In the genomic region with DNA sequence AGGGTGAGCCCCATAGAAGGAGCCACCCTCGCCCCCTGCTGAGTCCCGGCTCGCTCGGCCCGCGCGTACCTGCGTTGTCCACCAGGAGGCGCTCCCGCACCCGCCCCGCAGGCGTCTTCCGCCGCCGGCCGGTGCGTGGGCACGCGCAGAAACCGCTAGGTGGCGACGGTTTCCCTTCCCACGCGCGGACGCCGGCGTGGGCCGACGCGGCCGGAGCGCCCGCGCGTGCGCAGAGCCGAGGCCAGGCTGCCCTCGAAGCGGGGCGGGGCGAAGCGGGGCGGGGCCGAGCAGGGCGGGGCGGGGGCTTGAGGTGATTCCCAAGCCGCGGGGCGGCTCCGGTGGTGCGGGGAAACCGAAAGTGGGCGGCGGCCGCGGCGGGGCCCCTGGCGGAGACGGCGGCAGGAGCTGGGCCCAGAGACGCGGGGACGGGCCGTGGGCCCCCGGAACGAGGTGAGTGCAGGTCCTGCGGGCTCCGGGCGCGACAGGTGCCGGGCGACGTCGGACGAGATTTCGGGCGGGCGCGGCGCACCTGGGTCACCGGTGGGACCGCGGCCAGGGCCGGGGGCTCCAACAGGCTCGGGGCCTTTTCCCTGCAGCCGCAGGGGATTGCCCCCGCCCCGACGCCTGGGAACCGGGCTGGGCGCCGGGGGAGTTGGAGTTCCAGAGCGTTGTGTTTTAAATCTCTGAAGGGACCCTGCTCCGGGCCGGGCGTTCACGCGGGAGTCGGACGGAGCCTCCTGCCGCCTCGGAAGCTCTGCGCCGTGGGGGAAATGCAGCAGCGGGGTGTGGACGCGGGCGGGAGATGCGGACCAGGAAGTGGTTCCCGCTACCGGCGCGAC, we compare ENCODE assay signal across 1 cellular context.
TF ChIP-seq lines count a peak whose summit lies in the region.

Gene TDRD7, plus strand, starts transcription at position 308 of the 839 bp plus-strand sequence. CDS start 16,370 bp downstream, outside the sequence.

TF ChIP-seq in K562, 482 proteins besides CTCF, POLR2A, EP300 and RAD21 (continued from another document and continues in another):
- no peak for TF ChIP-seq PCBP2 (IDR thresholded peaks at IDR 0.05; ENCODE audit: low read depth, low read length, poor library complexity, severe bottlenecking)
- TF ChIP-seq POLR2H (tag; IDR thresholded peaks at IDR 0.05; ENCODE audit: low read depth) = no peak
- TF ChIP-seq, protein P1, sequence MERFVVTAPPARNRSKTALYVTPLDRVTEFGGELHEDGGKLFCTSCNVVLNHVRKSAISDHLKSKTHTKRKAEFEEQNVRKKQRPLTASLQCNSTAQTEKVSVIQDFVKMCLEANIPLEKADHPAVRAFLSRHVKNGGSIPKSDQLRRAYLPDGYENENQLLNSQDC (CRISPR knock-in tag; IDR thresholded peaks at IDR 0.05) = no peak; the same call in 1 of the 2 replicates
- peak; percentile 76; the same call in 1 of the 2 replicates for TF ChIP-seq ZNF395 (CRISPR knock-in tag; IDR thresholded peaks at IDR 0.05)
- TF ChIP-seq MTF1 (CRISPR knock-in tag; IDR thresholded peaks at IDR 0.05; ENCODE audit: borderline replicate concordance) = no peak
- TF ChIP-seq MCM7 (IDR thresholded peaks at IDR 0.05) = no peak
- TF ChIP-seq ZNF583 (CRISPR knock-in tag; IDR thresholded peaks at IDR 0.05) = peak; percentile 82
- TF ChIP-seq POLR2B (IDR thresholded peaks at IDR 0.05; ENCODE audit: low read depth, partially characterized antibody) = no peak
- no peak for TF ChIP-seq RFX1 (IDR thresholded peaks at IDR 0.05)
- TF ChIP-seq CBX1 (IDR thresholded peaks at IDR 0.05; ENCODE audit: low read depth) = peak; percentile 81; the same call in 1 of the 2 replicates
- 0 out of 2 replicates have a peak, but pooled peaks have one; percentile 7 for TF ChIP-seq ZBTB7A (IDR thresholded peaks at IDR 0.05; ENCODE audit: borderline replicate concordance, control insufficient read depth, low read depth, low read length)
- TF ChIP-seq CREM (IDR thresholded peaks at IDR 0.05; ENCODE audit: low read depth) = peak; percentile 85
- TF ChIP-seq TSC22D4 (tag; IDR thresholded peaks at IDR 0.05) = no peak
- peak; percentile 80 for TF ChIP-seq MYC (IDR thresholded peaks at IDR 0.05; ENCODE audit: low read depth, low read length)
- TF ChIP-seq MYC (CRISPR knock-in tag; IDR thresholded peaks at IDR 0.05; ENCODE audit: borderline replicate concordance, low read depth) = no peak
- TF ChIP-seq ZNF316 (IDR thresholded peaks at IDR 0.05) = no peak
- TF ChIP-seq TFAP4 (CRISPR knock-in tag; IDR thresholded peaks at IDR 0.05; ENCODE audit: borderline replicate concordance) = peak; percentile 71; the same call in 1 of the 2 replicates
- 0 out of 2 replicates have a peak, but pooled peaks have one; percentile 23 for TF ChIP-seq SREBF1 (IDR thresholded peaks at IDR 0.05; ENCODE audit: borderline replicate concordance, low read depth, low read length)
- peak; percentile 59; the same call in 1 of the 2 replicates for TF ChIP-seq ELF1 (tag; IDR thresholded peaks at IDR 0.05)
- no peak for TF ChIP-seq BMI1 (IDR thresholded peaks at IDR 0.05; ENCODE audit: low read length)
- TF ChIP-seq PTBP1 (IDR thresholded peaks at IDR 0.05; ENCODE audit: low read depth, low read length) = peak; percentile 55; the same call in 1 of the 2 replicates
- no peak for TF ChIP-seq SFPQ (IDR thresholded peaks at IDR 0.05; ENCODE audit: low read depth, low read length)
- TF ChIP-seq PURB (CRISPR knock-in tag; IDR thresholded peaks at IDR 0.05; ENCODE audit: low read depth) = no peak
- TF ChIP-seq ZNF76 (CRISPR knock-in tag; IDR thresholded peaks at IDR 0.05; ENCODE audit: borderline replicate concordance) = 0 out of 2 replicates have a peak, but pooled peaks have one; percentile 22
- TF ChIP-seq MAZ (CRISPR knock-in tag; conservative IDR thresholded peaks at IDR 0.05 in 1 of 2, IDR thresholded peaks at IDR 0.05 in 1 of 2) = peak; percentile 82 to 88
- no peak for TF ChIP-seq ZBED1 (IDR thresholded peaks at IDR 0.05)
- peak; percentile 33; the same call in 1 of the 2 replicates for TF ChIP-seq ATF7 (IDR thresholded peaks at IDR 0.05)
- TF ChIP-seq NR4A1 (CRISPR knock-in tag; IDR thresholded peaks at IDR 0.05) = no peak
- TF ChIP-seq NR4A1 (tag; IDR thresholded peaks at IDR 0.05) = 0 out of 2 replicates have a peak, but pooled peaks have one; percentile 46
- peak; percentile 77; the same call in 1 of the 2 replicates for TF ChIP-seq ERF (CRISPR knock-in tag; IDR thresholded peaks at IDR 0.05)
- peak; percentile 69; the same call in 1 of the 2 replicates for TF ChIP-seq ILF3 (IDR thresholded peaks at IDR 0.05; ENCODE audit: borderline replicate concordance)
- peak; percentile 49; the same call in 1 of the 2 replicates for TF ChIP-seq KLF13 (tag; IDR thresholded peaks at IDR 0.05; ENCODE audit: borderline replicate concordance, low read depth)
- TF ChIP-seq ELF2 (CRISPR knock-in tag; IDR thresholded peaks at IDR 0.05) = 0 out of 2 replicates have a peak, but pooled peaks have one; percentile 22
- peak; percentile 100 for TF ChIP-seq GATAD2A (IDR thresholded peaks at IDR 0.05)
- TF ChIP-seq HDAC3 (IDR thresholded peaks at IDR 0.05; ENCODE audit: borderline replicate concordance, partially characterized antibody) = no peak
- peak; percentile 69; the same call in 1 of the 2 replicates for TF ChIP-seq GABPB1 (CRISPR knock-in tag; IDR thresholded peaks at IDR 0.05)
- TF ChIP-seq TAF9B (IDR thresholded peaks at IDR 0.05; ENCODE audit: partially characterized antibody) = no peak
- TF ChIP-seq ZKSCAN1 (IDR thresholded peaks at IDR 0.05; ENCODE audit: low read depth, low read length) = peak; percentile 78; the same call in 1 of the 2 replicates
- TF ChIP-seq ZNF561 (CRISPR knock-in tag; conservative IDR thresholded peaks at IDR 0.05) = no peak
- peak; percentile 96 for TF ChIP-seq CXXC5 (CRISPR knock-in tag; IDR thresholded peaks at IDR 0.05)
- TF ChIP-seq NUFIP1 (IDR thresholded peaks at IDR 0.05; ENCODE audit: partially characterized antibody) = no peak
- peak; percentile 94 for TF ChIP-seq GMEB1 (CRISPR knock-in tag; IDR thresholded peaks at IDR 0.05)
- TF ChIP-seq TGIF2 (CRISPR knock-in tag; IDR thresholded peaks at IDR 0.05) = 0 out of 2 replicates have a peak, but pooled peaks have one; percentile 31
- TF ChIP-seq POLR2AphosphoS5 (IDR thresholded peaks at IDR 0.05; ENCODE audit: control insufficient read depth, insufficient read depth, low read depth, low read length) = no peak
- no peak for TF ChIP-seq NFATC3 (IDR thresholded peaks at IDR 0.05)
- TF ChIP-seq TARDBP (IDR thresholded peaks at IDR 0.05) = peak; percentile 100
- TF ChIP-seq PHF8 (IDR thresholded peaks at IDR 0.05; ENCODE audit: borderline replicate concordance, low read length) = peak; percentile 74; the same call in 1 of the 2 replicates
- 0 out of 2 replicates have a peak, but pooled peaks have one; percentile 17 for TF ChIP-seq ZC3H11A (IDR thresholded peaks at IDR 0.05; ENCODE audit: low read depth, low read length)
- no peak for TF ChIP-seq ZNF408 (CRISPR knock-in tag; IDR thresholded peaks at IDR 0.05; ENCODE audit: low read depth)
- no peak for TF ChIP-seq ZC3H4 (CRISPR knock-in tag; IDR thresholded peaks at IDR 0.05; ENCODE audit: borderline replicate concordance)
- no peak for TF ChIP-seq RFX7 (CRISPR knock-in tag; IDR thresholded peaks at IDR 0.05)
- TF ChIP-seq FOSL1 (tag; conservative IDR thresholded peaks at IDR 0.05) = peak; percentile 53; the same call in 1 of the 2 replicates
- no peak for TF ChIP-seq FOXK2 (conservative IDR thresholded peaks at IDR 0.05 in 1 of 2, IDR thresholded peaks at IDR 0.05 in 1 of 2; ENCODE audit: low read depth in 2 of 2)
- peak; percentile 74 for TF ChIP-seq BHLHE40 (IDR thresholded peaks at IDR 0.05; ENCODE audit: low read length)
- TF ChIP-seq TCF3 (CRISPR knock-in tag; IDR thresholded peaks at IDR 0.05) = peak; percentile 48
- TF ChIP-seq ATF1 (CRISPR knock-in tag; IDR thresholded peaks at IDR 0.05) = no peak
- peak; percentile 61; the same call in 1 of the 2 replicates for TF ChIP-seq ATF1 (tag; IDR thresholded peaks at IDR 0.05)
- no peak for TF ChIP-seq ZNF707 (CRISPR knock-in tag; conservative IDR thresholded peaks at IDR 0.05)
- no peak for TF ChIP-seq DIDO1 (tag; IDR thresholded peaks at IDR 0.05; ENCODE audit: low read depth)
- peak; percentile 100 for TF ChIP-seq GATAD2B (IDR thresholded peaks at IDR 0.05; ENCODE audit: borderline replicate concordance)
- no peak for TF ChIP-seq PYGO2 (tag; IDR thresholded peaks at IDR 0.05)
- TF ChIP-seq ZNF274 (IDR thresholded peaks at IDR 0.05; ENCODE audit: borderline replicate concordance, low read depth, low read length) = no peak
- TF ChIP-seq ZNF609 (CRISPR knock-in tag; IDR thresholded peaks at IDR 0.05; ENCODE audit: borderline replicate concordance) = no peak
- no peak for TF ChIP-seq ZBTB8A (IDR thresholded peaks at IDR 0.05; ENCODE audit: partially characterized antibody)
- no peak for TF ChIP-seq ZKSCAN8 (CRISPR knock-in tag; IDR thresholded peaks at IDR 0.05)
